In genomic region chr11:72243173-72243566, GRCh38 we compare ENCODE assay signal across 1 cellular context.
TF ChIP-seq lines count a peak whose summit lies in the region.

No MANE protein-coding gene starts in this region.

TF ChIP-seq in WTC11, 78 proteins besides CTCF, POLR2A, EP300 and RAD21 (continued from another document):
- no peak for TF ChIP-seq ZNF532 (CRISPR knock-in tag; IDR thresholded peaks at IDR 0.05; ENCODE audit: borderline replicate concordance)
- TF ChIP-seq E2F1 (CRISPR knock-in tag; IDR thresholded peaks at IDR 0.05) = no peak
- TF ChIP-seq NFYB (CRISPR knock-in tag; conservative IDR thresholded peaks at IDR 0.05; ENCODE audit: low read depth) = no peak
- TF ChIP-seq USF1 (CRISPR knock-in tag; IDR thresholded peaks at IDR 0.05) = no peak
- TF ChIP-seq ZNF263 (CRISPR knock-in tag; IDR thresholded peaks at IDR 0.05; ENCODE audit: low read depth) = no peak
- no peak for TF ChIP-seq NR1H2 (CRISPR knock-in tag; IDR thresholded peaks at IDR 0.05)
- no peak for TF ChIP-seq HMGA2 (CRISPR knock-in tag; IDR thresholded peaks at IDR 0.05)
- TF ChIP-seq SOX15 (CRISPR knock-in tag; IDR thresholded peaks at IDR 0.05) = no peak
- TF ChIP-seq CBFB (CRISPR knock-in tag; IDR thresholded peaks at IDR 0.05; ENCODE audit: low read depth) = no peak
- no peak for TF ChIP-seq FOXP4 (CRISPR knock-in tag; IDR thresholded peaks at IDR 0.05)
- TF ChIP-seq ZBTB21 (CRISPR knock-in tag; IDR thresholded peaks at IDR 0.05; ENCODE audit: borderline replicate concordance) = no peak
- no peak for TF ChIP-seq GRHL2 (CRISPR knock-in tag; IDR thresholded peaks at IDR 0.05; ENCODE audit: insufficient replicate concordance, severe bottlenecking)
- no peak for TF ChIP-seq GABPB1 (CRISPR knock-in tag; IDR thresholded peaks at IDR 0.05)
- no peak for TF ChIP-seq ARID4B (CRISPR knock-in tag; IDR thresholded peaks at IDR 0.05; ENCODE audit: borderline replicate concordance)
- TF ChIP-seq IRF1 (CRISPR knock-in tag; IDR thresholded peaks at IDR 0.05) = no peak
